Comparison of ENCODE assay signal across 1 cellular context in genomic region chr7:128266891-128267839, GRCh38.
TF ChIP-seq lines count a peak whose summit lies in the region.

No MANE protein-coding gene starts in this region.

TF ChIP-seq in K562, 482 proteins besides CTCF, POLR2A, EP300 and RAD21 (continued from another document and continues in another):
- TF ChIP-seq SMAD2 (IDR thresholded peaks at IDR 0.05; ENCODE audit: low read depth, low read length) (0 out of 2 replicates have a peak, but pooled peaks have one; percentile 72), MITF (IDR thresholded peaks at IDR 0.05) (no peak), ZNF41 (CRISPR knock-in tag; conservative IDR thresholded peaks at IDR 0.05) (0 out of 2 replicates have a peak, but pooled peaks have one; percentile 8), LCOR (CRISPR knock-in tag; IDR thresholded peaks at IDR 0.05) (peak; percentile 65; the same call in 1 of the 2 replicates), NRF1 (conservative IDR thresholded peaks at IDR 0.05 in 1 of 2, IDR thresholded peaks at IDR 0.05 in 1 of 2) (peak; percentile 85 to 87), ZNF583 (CRISPR knock-in tag; IDR thresholded peaks at IDR 0.05) (peak; percentile 19; the same call in 1 of the 2 replicates), CXXC5 (CRISPR knock-in tag; IDR thresholded peaks at IDR 0.05) (peak; percentile 73), ZFPM2 (CRISPR knock-in tag; IDR thresholded peaks at IDR 0.05) (0 out of 2 replicates have a peak, but pooled peaks have one; percentile 71), HMGXB4 (CRISPR knock-in tag; IDR thresholded peaks at IDR 0.05) (0 out of 2 replicates have a peak, but pooled peaks have one; percentile 43), SRF (CRISPR knock-in tag; IDR thresholded peaks at IDR 0.05) (peak in 1 of 2 experiments; percentile 58; a peak in 1 of 4 replicates), SMARCA4 (IDR thresholded peaks at IDR 0.05) (peak; percentile 80), ZNF263 (CRISPR knock-in tag; IDR thresholded peaks at IDR 0.05; ENCODE audit: borderline replicate concordance) (no peak; the same call in 1 of the 2 replicates), HDAC2 (IDR thresholded peaks at IDR 0.05) (peak; percentile 76; the same call in 1 of the 2 replicates), ZNF175 (CRISPR knock-in tag; IDR thresholded peaks at IDR 0.05; ENCODE audit: low read depth) (peak; percentile 77; the same call in 1 of the 2 replicates), TRIM28 (IDR thresholded peaks at IDR 0.05) (peak; percentile 32; the same call in 1 of the 2 replicates), MTA3 (IDR thresholded peaks at IDR 0.05; ENCODE audit: borderline replicate concordance) (peak; percentile 81; the same call in 1 of the 2 replicates), CBX3 (IDR thresholded peaks at IDR 0.05; ENCODE audit: borderline replicate concordance in 1 of 2, low read length in 2 of 2) (no peak), ZNF408 (CRISPR knock-in tag; IDR thresholded peaks at IDR 0.05; ENCODE audit: low read depth) (no peak), OTX1 (CRISPR knock-in tag; IDR thresholded peaks at IDR 0.05) (peak; percentile 83), KLF16 (IDR thresholded peaks at IDR 0.05) (0 out of 2 replicates have a peak, but pooled peaks have one; percentile 9), FOXA3 (CRISPR knock-in tag; conservative IDR thresholded peaks at IDR 0.05 in 1 of 2, IDR thresholded peaks at IDR 0.05 in 1 of 2) (peak in 1 of 2 experiments; percentile 23; a peak in 1 of 4 replicates), ZNF253 (CRISPR knock-in tag; conservative IDR thresholded peaks at IDR 0.05) (no peak), AFF4 (CRISPR knock-in tag; IDR thresholded peaks at IDR 0.05) (peak; percentile 70; the same call in 1 of the 2 replicates), MTA1 (IDR thresholded peaks at IDR 0.05; ENCODE audit: borderline replicate concordance) (peak; percentile 49; the same call in 1 of the 2 replicates), MCM5 (IDR thresholded peaks at IDR 0.05; ENCODE audit: low read depth) (no peak), CBFA2T2 (conservative IDR thresholded peaks at IDR 0.05) (no peak), DEAF1 (CRISPR knock-in tag; IDR thresholded peaks at IDR 0.05) (peak; percentile 52), POLR2G (IDR thresholded peaks at IDR 0.05; ENCODE audit: low read depth, low read length) (peak; percentile 66), ZNF212 (CRISPR knock-in tag; IDR thresholded peaks at IDR 0.05) (0 out of 2 replicates have a peak, but pooled peaks have one; percentile 72), LEF1 (IDR thresholded peaks at IDR 0.05) (peak; percentile 71; the same call in 1 of the 2 replicates), ZNF609 (CRISPR knock-in tag; IDR thresholded peaks at IDR 0.05; ENCODE audit: borderline replicate concordance) (no peak), GABPB1 (CRISPR knock-in tag; IDR thresholded peaks at IDR 0.05) (peak; percentile 46; the same call in 1 of the 2 replicates), ARID2 (IDR thresholded peaks at IDR 0.05) (no peak), SIN3A (IDR thresholded peaks at IDR 0.05; ENCODE audit: borderline replicate concordance in 2 of 2, control insufficient read depth in 1 of 2, low read depth in 2 of 2, low read length in 2 of 2) (no peak), ELF4 (CRISPR knock-in tag; IDR thresholded peaks at IDR 0.05) (peak; percentile 66), NFRKB (IDR thresholded peaks at IDR 0.05; ENCODE audit: low read depth) (peak; percentile 66; the same call in 1 of the 2 replicates), BMI1 (IDR thresholded peaks at IDR 0.05; ENCODE audit: low read length) (no peak), CEBPB (tag; IDR thresholded peaks at IDR 0.05) (peak; percentile 98), CBX1 (IDR thresholded peaks at IDR 0.05; ENCODE audit: low read depth) (no peak), ZNF766 (CRISPR knock-in tag; conservative IDR thresholded peaks at IDR 0.05) (peak; percentile 78; the same call in 1 of the 2 replicates), CEBPG (CRISPR knock-in tag; IDR thresholded peaks at IDR 0.05) (peak; percentile 97), CEBPG (tag; conservative IDR thresholded peaks at IDR 0.05 in 1 of 2, IDR thresholded peaks at IDR 0.05 in 1 of 2) (peak; percentile 98 to 99), FOXM1 (IDR thresholded peaks at IDR 0.05; ENCODE audit: low read depth) (peak; percentile 49; the same call in 1 of the 2 replicates), FOXM1 (CRISPR knock-in tag; IDR thresholded peaks at IDR 0.05; ENCODE audit: low read depth) (0 out of 2 replicates have a peak, but pooled peaks have one; percentile 33), BCL6 (CRISPR knock-in tag; IDR thresholded peaks at IDR 0.05) (peak; percentile 21; the same call in 1 of the 2 replicates), IRF9 (tag; IDR thresholded peaks at IDR 0.05) (peak; percentile 93), THRA (IDR thresholded peaks at IDR 0.05) (no peak), SMAD4 (CRISPR knock-in tag; conservative IDR thresholded peaks at IDR 0.05) (peak; percentile 76), CTBP1 (IDR thresholded peaks at IDR 0.05; ENCODE audit: borderline replicate concordance) (peak; percentile 83), COPS2 (conservative IDR thresholded peaks at IDR 0.05) (no peak), BACH1 (tag; IDR thresholded peaks at IDR 0.05) (0 out of 2 replicates have a peak, but pooled peaks have one; percentile 23), THRB (CRISPR knock-in tag; conservative IDR thresholded peaks at IDR 0.05) (0 out of 2 replicates have a peak, but pooled peaks have one; percentile 62)
